Comparison of ENCODE assay signal across 16 cellular contexts in the genomic region with DNA sequence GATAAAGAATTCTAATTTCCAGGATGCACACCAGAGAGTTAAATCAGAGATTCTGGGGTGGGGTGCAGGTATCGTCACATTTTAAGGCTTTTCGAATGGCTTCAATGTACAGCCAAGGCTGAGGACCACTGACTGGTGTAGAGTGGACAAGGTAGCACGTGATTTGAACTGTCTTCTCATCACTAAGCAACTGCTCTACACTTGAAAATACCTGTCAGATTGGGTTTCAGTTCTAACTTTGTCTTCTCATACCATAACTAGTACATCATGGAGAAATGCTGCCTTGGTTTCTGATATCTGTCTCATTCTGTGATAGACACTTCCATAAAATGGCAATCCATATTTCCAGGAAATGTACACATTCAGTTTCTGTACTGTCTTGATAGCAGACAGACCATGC. TPM values are rescaled to one million over a fixed set of nuclear protein-coding genes. Genes with fewer than 3 reads are reported as not detected.
DNase-seq lines count a peak whose midpoint lies in the region; ATAC-seq and TF ChIP-seq lines count a peak whose summit lies in the region.
"Had no signal": no experiment of that assay in that cellular context is flagged by ENCODE, and none has a peak within 500 bp of the region (broad histone marks: within the 10 kb centered on the region; RNA-seq: fewer than 3 reads in every experiment).

No MANE protein-coding gene starts in this region.

- H3K36me3 Mint-ChIP-seq in brain (no peaks in the 10 kb centered on the region), neural progenitor cell (no peaks in the 10 kb centered on the region)
- H3K36me3 Mint-ChIP-seq: CD14-positive monocyte; CD8-positive, alpha-beta T cell had no signal

- TF ChIP-seq CTCF in brain (conservative IDR thresholded peaks at IDR 0.05) (no peak), neural progenitor cell (IDR thresholded peaks at IDR 0.05) (no peak), tibial nerve (IDR thresholded peaks at IDR 0.05) (no peak)

- TF ChIP-seq POLR2A in tibial nerve (IDR thresholded peaks at IDR 0.05) = no peak

- no peaks in the 10 kb centered on the region for H3F3A ChIP-seq in neural progenitor cell (ENCODE audit: low read depth)

- WGBS in tibial nerve, 2 donors = 90 to 91% methylated on average over 3 of the region's 3 CpGs

- no peak for DNase-seq in stimulated activated naive CD8-positive, alpha-beta T cell treated with anti-CD3 and anti-CD28 coated beads, Interleukin-15, amount 100 ng/mL, for 72 hours
- no peak for DNase-seq in stimulated activated naive CD8-positive, alpha-beta T cell treated with anti-CD3 and anti-CD28 coated beads, Interleukin-15, Interleukin-2, amounts not matched to agents 100 U/mL and 50 U/mL, for 24 hours
- DNase-seq in neural progenitor cell (ENCODE audit: low spot score) (no peak), tibial nerve (ENCODE audit: low spot score in 2 of 2) (no peak), amygdala (lab: John Stamatoyannopoulos, UW) (no peak), NCI-H510A treated with DMSO at 0.1 percent for 48 hours (lab: John Stamatoyannopoulos, UW) (no peak)
- DNase-seq: CD8-positive, alpha-beta T cell; COR-L47; DMS153; DMS79 treated with DMSO at 0.1 percent for 48 hours; EL; HCEC 1CT; HFFc6 had no signal

- H3K27ac Mint-ChIP-seq in stimulated activated naive CD8-positive, alpha-beta T cell treated with anti-CD3 and anti-CD28 coated beads, Interleukin-15, amount 100 ng/mL, for 72 hours = no peak overlapping the region
- H3K27ac Mint-ChIP-seq in brain (peak overlapping the region in 3 of 5 experiments; percentile 84 to 98 (median 96)), neural progenitor cell (peak overlapping the region; percentile 99)
- H3K27ac Mint-ChIP-seq: CD14-positive monocyte; CD8-positive, alpha-beta T cell; HFFc6 had no signal

- no peak overlapping the region for H3K9ac ChIP-seq in neural progenitor cell

- H3K27me3 ChIP-seq in neural progenitor cell (no peaks in the 10 kb centered on the region), tibial nerve (no peaks in the 10 kb centered on the region)

- no peaks in the 10 kb centered on the region for H3K4me1 Mint-ChIP-seq in stimulated activated naive CD8-positive, alpha-beta T cell treated with anti-CD3 and anti-CD28 coated beads, Interleukin-15, amount 100 ng/mL, for 72 hours
- H3K4me1 Mint-ChIP-seq in brain (peaks cover 42% of the 10 kb centered on the region), neural progenitor cell (peaks cover 62% of the 10 kb centered on the region)
- H3K4me1 Mint-ChIP-seq: CD14-positive monocyte had no signal

- H3K79me2 ChIP-seq in neural progenitor cell (ENCODE audit: low read depth) = no peaks in the 10 kb centered on the region

- peak; percentile 9 for ATAC-seq in stimulated activated naive CD8-positive, alpha-beta T cell treated with anti-CD3 and anti-CD28 coated beads, Interleukin-15, amount 100 ng/mL, for 72 hours
- no peak for ATAC-seq in stimulated activated naive CD8-positive, alpha-beta T cell treated with anti-CD3 and anti-CD28 coated beads, Interleukin-15, Interleukin-2, amounts not matched to agents 100 U/mL and 50 U/mL, for 24 hours
- ATAC-seq: CD8-positive, alpha-beta T cell had no signal

- H2AFZ ChIP-seq in neural progenitor cell (replicated peaks) = no peak overlapping the region

- H3K9me3 Mint-ChIP-seq in stimulated activated naive CD8-positive, alpha-beta T cell treated with anti-CD3 and anti-CD28 coated beads, Interleukin-15, amount 100 ng/mL, for 72 hours = no peaks in the 10 kb centered on the region
- H3K9me3 Mint-ChIP-seq in brain (peaks cover 0 to 5% (median 0%) of the 10 kb centered on the region in 5 experiments), neural progenitor cell (peaks cover 3% of the 10 kb centered on the region)
- H3K9me3 Mint-ChIP-seq: CD8-positive, alpha-beta T cell; HFFc6 had no signal

- H3K4me2 ChIP-seq in neural progenitor cell = peak overlapping the region; percentile 41

- no peaks in the 10 kb centered on the region for H3K9me3 ChIP-seq in neural progenitor cell (ENCODE audit: low read depth)
- H3K9me3 ChIP-seq in tibial nerve = no peaks in the 10 kb centered on the region

- TF ChIP-seq EP300 in tibial nerve (IDR thresholded peaks at IDR 0.05) = no peak

- H3K4me3 ChIP-seq in neural progenitor cell (no peak overlapping the region), tibial nerve (no peak overlapping the region)

- no peak overlapping the region for H3K4me3 Mint-ChIP-seq in stimulated activated naive CD8-positive, alpha-beta T cell treated with anti-CD3 and anti-CD28 coated beads, Interleukin-15, amount 100 ng/mL, for 72 hours
- H3K4me3 Mint-ChIP-seq in brain (no peak overlapping the region), neural progenitor cell (no peak overlapping the region)
- H3K4me3 Mint-ChIP-seq: CD14-positive monocyte; CD8-positive, alpha-beta T cell; HFFc6 had no signal

- H3K4me1 ChIP-seq in neural progenitor cell (peaks cover 27% of the 10 kb centered on the region), tibial nerve (peaks cover 0 to 5% (median 0%) of the 10 kb centered on the region in 4 donors)

- H3K36me3 ChIP-seq in neural progenitor cell = no peaks in the 10 kb centered on the region
- H3K36me3 ChIP-seq in tibial nerve = no peaks in the 10 kb centered on the region

- H3K27ac ChIP-seq in neural progenitor cell = no peak overlapping the region
- no peak overlapping the region for H3K27ac ChIP-seq in tibial nerve
- H3K27ac ChIP-seq: 22Rv1 had no signal

- H4K20me1 ChIP-seq in neural progenitor cell (ENCODE audit: low read depth) = no peaks in the 10 kb centered on the region

- peaks cover 48% of the 10 kb centered on the region for H3K27me3 Mint-ChIP-seq in stimulated activated naive CD8-positive, alpha-beta T cell treated with anti-CD3 and anti-CD28 coated beads, Interleukin-15, amount 100 ng/mL, for 72 hours
- H3K27me3 Mint-ChIP-seq in brain = no peaks in the 10 kb centered on the region
- H3K27me3 Mint-ChIP-seq in neural progenitor cell (ENCODE audit: insufficient read depth, low read depth) = no peaks in the 10 kb centered on the region

RNA-seq across cellular contexts. Expression of a gene that starts 58.0 kb away (rescaled TPM):
- polyA plus RNA-seq in brain (ENCODE audit: insufficient read depth, low read depth, low replicate concordance) = 67.0 TPM
- 148 and 202 TPM in 2 replicates for total RNA-seq in neural progenitor cell (ENCODE audit: low replicate concordance)
- 10 to 100 TPM; 56.5 to 95.4 (median 68.8) TPM for total RNA-seq in tibial nerve

Comparison
In these comparisons a context has a peak if more than half of its experiments do, and no peak if none do; other contexts are left out.
1. H3K27ac Mint-ChIP-seq: peak in brain (3 of 5) and neural progenitor cell (single experiment); none in stimulated activated naive CD8-positive, alpha-beta T cell treated with anti-CD3 and anti-CD28 coated beads, Interleukin-15, amount 100 ng/mL, for 72 hours (0 of 2).